In genomic region chr4:87975466-87975865, GRCh38 we compare ENCODE assay signal across 8 cellular contexts. TPM values are rescaled to one million over a fixed set of nuclear protein-coding genes. Genes with fewer than 3 reads are reported as not detected.
DNase-seq lines count a peak whose midpoint lies in the region; ATAC-seq and TF ChIP-seq lines count a peak whose summit lies in the region.

SPP1 (plus strand) TSS chr4:87975714; CDS start chr4:87976896, 1,182 bp downstream.

- H3K4me1 Mint-ChIP-seq in activated CD4-positive, alpha-beta memory T cell treated with anti-CD3 and anti-CD28 coated beads for 36 hours (ENCODE audit: low read depth), result peaks cover 4% of the 10 kb centered on the region

- POLR2A ChIA-PET in activated CD4-positive, alpha-beta memory T cell treated with anti-CD3 and anti-CD28 coated beads for 36 hours (lab: Charles Lee), result no interaction called here

- no peak within 1 kb of the TSS for H3K4me3 ChIP-seq in Karpas-422 (ENCODE audit: low read length)
- H3K4me3 ChIP-seq in spleen, result no peak within 1 kb of the TSS
- no peak within 1 kb of the TSS for H3K4me3 ChIP-seq in WERI-Rb-1 (ENCODE audit: low read depth, low read length)

- TF ChIP-seq POLR2A in spleen (IDR thresholded peaks at IDR 0.05), result no peak

- H3K9me3 ChIP-seq in Karpas-422 (ENCODE audit: low read length) (no peaks in the 10 kb centered on the region), spleen (no peaks in the 10 kb centered on the region), WERI-Rb-1 (ENCODE audit: severe bottlenecking) (no peaks in the 10 kb centered on the region)

- no peak within 1 kb of the TSS for H3K27ac ChIP-seq in Karpas-422 (ENCODE audit: low read length)
- H3K27ac ChIP-seq in spleen, result no peak within 1 kb of the TSS
- H3K27ac ChIP-seq in WERI-Rb-1, result no peak within 1 kb of the TSS

- H3K27me3 ChIP-seq in Karpas-422 (ENCODE audit: low read length), result no peaks in the 10 kb centered on the region
- H3K27me3 ChIP-seq in spleen (replicated peaks in 1 of 7), result peaks cover 0 to 50% (median 7%) of the 10 kb centered on the region in 7 donors
- H3K27me3 ChIP-seq in WERI-Rb-1 (ENCODE audit: insufficient read depth, low read depth, severe bottlenecking), result no peaks in the 10 kb centered on the region

- H3K9me2 ChIP-seq in Karpas-422 (replicated peaks; ENCODE audit: insufficient read depth, low read length), result no peaks in the 10 kb centered on the region

- no peaks in the 10 kb centered on the region for H3K36me3 ChIP-seq in Karpas-422 (ENCODE audit: insufficient read depth, low read length)
- no peaks in the 10 kb centered on the region for H3K36me3 ChIP-seq in spleen
- no peaks in the 10 kb centered on the region for H3K36me3 ChIP-seq in WERI-Rb-1

- H3K27me3 Mint-ChIP-seq in activated CD4-positive, alpha-beta memory T cell treated with anti-CD3 and anti-CD28 coated beads for 36 hours, result peaks cover 36% of the 10 kb centered on the region

- H3K4me1 ChIP-seq in Karpas-422 (ENCODE audit: low read length) (peaks cover 10% of the 10 kb centered on the region), spleen (peaks cover 0 to 26% (median 10%) of the 10 kb centered on the region in 6 donors)

- H3K4me3 Mint-ChIP-seq in activated CD4-positive, alpha-beta memory T cell treated with anti-CD3 and anti-CD28 coated beads for 36 hours, result no peak within 1 kb of the TSS

- no peaks in the 10 kb centered on the region for H3K79me2 ChIP-seq in Karpas-422 (ENCODE audit: low read length)

- ATAC-seq in GM21381 (IDR thresholded peaks at IDR 0.05; ENCODE audit: unreplicated experiment), result peak; percentile 81

- no peak within 1 kb of the TSS for H2AFZ ChIP-seq in Karpas-422 (ENCODE audit: low read length)

- no peaks in the 10 kb centered on the region for H3K36me3 Mint-ChIP-seq in activated CD4-positive, alpha-beta memory T cell treated with anti-CD3 and anti-CD28 coated beads for 36 hours

- no peaks in the 10 kb centered on the region for H3K9me3 Mint-ChIP-seq in activated CD4-positive, alpha-beta memory T cell treated with anti-CD3 and anti-CD28 coated beads for 36 hours

- peak within 1 kb of the TSS; percentile 31 for H3K4me2 ChIP-seq in Karpas-422 (ENCODE audit: low read depth, low read length, poor library complexity, severe bottlenecking)

- intact Hi-C loops in activated CD4-positive, alpha-beta memory T cell treated with anti-CD3 and anti-CD28 coated beads for 36 hours (cut with micrococcal nuclease), result loop anchor here (10.0 kb wide), 1 partner anchor 291 kb away; no protein-coding TSS in a partner anchor
- intact Hi-C loops in spleen (cut with DNase I; ENCODE audit: low total_unique reads), result loop anchor here (5.0 kb wide), 1 partner anchor 123 kb away; no protein-coding TSS in a partner anchor

- CTCF ChIA-PET in activated CD4-positive, alpha-beta memory T cell treated with anti-CD3 and anti-CD28 coated beads for 36 hours (lab: Charles Lee), result interaction anchor here (0.6 to 4.4 kb wide), 5 partner anchors 10 to 296 kb away, joined by 3 to 32 read pairs (median 17); no protein-coding TSS in a partner anchor

- H4K20me1 ChIP-seq in Karpas-422 (ENCODE audit: insufficient read depth, low read depth, low read length), result no peaks in the 10 kb centered on the region

- TF ChIP-seq CTCF in spleen (IDR thresholded peaks at IDR 0.05 in 8 of 11, conservative IDR thresholded peaks at IDR 0.05 in 3 of 11) (no peak), WERI-Rb-1 (IDR thresholded peaks at IDR 0.05; ENCODE audit: low read depth, low read length) (no peak)

- DNase-seq in EL (peak; percentile 45), Karpas-422 (peak; percentile 56), hypothalamus (lab: John Stamatoyannopoulos, UW) (peak in 49 of 51 donors; percentile 4 to 86 (median 51)), spleen (peak; percentile 50), WERI-Rb-1 (no peak)
- DNase-seq in activated CD4-positive, alpha-beta memory T cell treated with anti-CD3 and anti-CD28 coated beads for 36 hours, result peak; percentile 17
- DNase-seq in NK-92 treated with Interleukin-12 subunit alpha and Interleukin-12 subunit beta, amount 100 ng/mL, for 24 hours (lab: John Stamatoyannopoulos, UW), result no peak

- WGBS in spleen, 5 donors, result 4 to 16% (median 9%) methylated on average over 8 of the region's 8 CpGs

- H3K27ac Mint-ChIP-seq in activated CD4-positive, alpha-beta memory T cell treated with anti-CD3 and anti-CD28 coated beads for 36 hours, result no peak within 1 kb of the TSS

- no peak within 1 kb of the TSS for H3K9ac ChIP-seq in Karpas-422 (ENCODE audit: low read length)

RNA-seq across cellular contexts. Expression of gene SPP1, which starts in this region (rescaled TPM):
- total RNA-seq in Karpas-422 (2014; rRNA removed; shearing (Covaris generic); ENCODE audit: low replicate concordance), result not detected in 2 replicates
- total RNA-seq in activated CD4-positive, alpha-beta memory T cell treated with anti-CD3 and anti-CD28 coated beads for 36 hours, result under 1 TPM in 1 of 2 experiments, not detected in 1; 0.45 TPM
- 1 to 10 TPM in 6 of 7 donors, under 1 TPM in 1; 0.77 to 7.2 (median 1.5) TPM for total RNA-seq in spleen
- polyA plus RNA-seq in spleen, result 10 to 100 TPM in 1 of 3 donors, 1 to 10 TPM in 1, under 1 TPM in 1; 0.28 to 18.4 (median 2.6) TPM

Comparison
In these comparisons a context has a peak if more than half of its experiments do, and no peak if none do; other contexts are left out.
1. Peak in DNase-seq and H3K4me2 ChIP-seq in Karpas-422; RNA of the gene not detected or under 1 TPM.
2. Peak in DNase-seq in activated CD4-positive, alpha-beta memory T cell treated with anti-CD3 and anti-CD28 coated beads for 36 hours; RNA of the gene not detected or under 1 TPM.
3. DNase-seq: peak in EL (single experiment), hypothalamus (49 of 51) and spleen (single experiment); none in NK-92 treated with Interleukin-12 subunit alpha and Interleukin-12 subunit beta, amount 100 ng/mL, for 24 hours (single experiment) and WERI-Rb-1 (single experiment).